Comparison of ENCODE assay signal across 19 cellular contexts in genomic region chr1:173005196-173005864, GRCh38. TPM values are rescaled to one million over a fixed set of nuclear protein-coding genes. Genes with fewer than 3 reads are reported as not detected.
DNase-seq lines count a peak whose midpoint lies in the region; ATAC-seq and TF ChIP-seq lines count a peak whose summit lies in the region.
"Had no signal": no experiment of that assay in that cellular context is flagged by ENCODE, and none has a peak within 500 bp of the region (broad histone marks: within the 10 kb centered on the region; RNA-seq: fewer than 3 reads in every experiment).

No MANE protein-coding gene starts in this region.

- no peak for ATAC-seq in GM21737 (IDR thresholded peaks at IDR 0.05; ENCODE audit: unreplicated experiment)
- ATAC-seq: Right ventricle myocardium inferior had no signal

- H3K27ac ChIP-seq in WERI-Rb-1: no peak overlapping the region
- H3K27ac ChIP-seq: breast epithelium, hepatocyte, spleen had no signal

- H3K27ac Mint-ChIP-seq in chondrocyte (ENCODE audit: unreplicated experiment): no peak overlapping the region
- H3K27ac Mint-ChIP-seq: activated CD4-positive, alpha-beta T cell treated with anti-CD3 and anti-CD28 coated beads, Interleukin-2, amount 10 ng/mL, durations not matched to agents 24 days and 14 days had no signal

- DNase-seq in GM12864 (ENCODE audit: low read depth) (no peak), NAMALWA (ENCODE audit: low spot score) (peak; percentile 16), chondrocyte (ENCODE audit: low spot score) (no peak), pons (ENCODE audit: low spot score) (peak; percentile 29), WERI-Rb-1 (no peak), T-helper 2 cell (no peak)
- DNase-seq in stimulated activated CD4-positive, alpha-beta T cell treated with anti-CD3 and anti-CD28 coated beads, Interleukin-15, amount 100 ng/mL, for 24 hours: no peak
- DNase-seq: activated CD4-positive, alpha-beta T cell treated with anti-CD3 and anti-CD28 coated beads, Interleukin-2, amount 10 ng/mL, durations not matched to agents 24 days and 14 days; COR-L47; NCI-H1417; NCI-H524 treated with DMSO at 0.1 percent for 48 hours; spleen; stimulated activated CD4-positive, alpha-beta T cell treated with anti-CD3 and anti-CD28 coated beads, Interleukin-4, amount 100 ng/mL, for 4 hours; trophoblast cell had no signal

- no peak overlapping the region for H3K4me3 Mint-ChIP-seq in chondrocyte (ENCODE audit: unreplicated experiment)
- H3K4me3 Mint-ChIP-seq: activated CD4-positive, alpha-beta T cell treated with anti-CD3 and anti-CD28 coated beads, Interleukin-2, amount 10 ng/mL, durations not matched to agents 24 days and 14 days; dendritic cell treated with granulocyte-macrophage colony-stimulating factor and Interleukin-4, amounts not matched to agents 40 ng/mL and 50 ng/mL, for 4 days had no signal

- H3K27me3 Mint-ChIP-seq in chondrocyte (ENCODE audit: low read depth): no peaks in the 10 kb centered on the region

- no peak overlapping the region for H3K4me3 ChIP-seq in GM12864 (ENCODE audit: low read depth, low read length)
- H3K4me3 ChIP-seq in WERI-Rb-1 (ENCODE audit: low read depth, low read length): no peak overlapping the region
- H3K4me3 ChIP-seq: breast epithelium, hepatocyte, spleen had no signal

- H3K4me1 Mint-ChIP-seq in chondrocyte (ENCODE audit: low read depth): no peaks in the 10 kb centered on the region

- peak; percentile 5 for TF ChIP-seq CTCF in GM12864 (IDR thresholded peaks at IDR 0.05; ENCODE audit: low read depth, low read length, missing control alignments)
- peak; percentile 38 for TF ChIP-seq CTCF in chondrocyte (IDR thresholded peaks at IDR 0.05)
- TF ChIP-seq CTCF in WERI-Rb-1 (IDR thresholded peaks at IDR 0.05; ENCODE audit: low read depth, low read length): no peak

- H3K27me3 ChIP-seq in WERI-Rb-1 (ENCODE audit: insufficient read depth, low read depth, severe bottlenecking): peaks cover 8% of the 10 kb centered on the region
- H3K27me3 ChIP-seq: breast epithelium, hepatocyte, spleen had no signal

- peaks cover 2% of the 10 kb centered on the region for H3K9me3 ChIP-seq in WERI-Rb-1 (ENCODE audit: severe bottlenecking)
- H3K9me3 ChIP-seq: breast epithelium had no signal

- no peaks in the 10 kb centered on the region for H3K36me3 ChIP-seq in WERI-Rb-1
- H3K36me3 ChIP-seq: breast epithelium, spleen had no signal

- H3K9me3 Mint-ChIP-seq in chondrocyte (ENCODE audit: low read depth): peaks cover 22% of the 10 kb centered on the region

- peaks cover 13% of the 10 kb centered on the region for H3K36me3 Mint-ChIP-seq in chondrocyte (ENCODE audit: low read depth)

RNA-seq across cellular contexts. Expression of gene TNFSF18, which starts 45.4 kb away (rescaled TPM):
- not detected in 3 replicates for total RNA-seq in chondrocyte
- total RNA-seq: activated CD4-positive, alpha-beta T cell treated with anti-CD3 and anti-CD28 coated beads, Interleukin-2, amount 10 ng/mL, durations not matched to agents 24 days and 14 days; breast epithelium; Right ventricle myocardium inferior had no signal

Comparison
In these comparisons a context has a peak if more than half of its experiments do, and no peak if none do; other contexts are left out.
1. DNase-seq: peak in NAMALWA (single experiment) and pons (single experiment); none in GM12864 (single experiment), chondrocyte (single experiment), WERI-Rb-1 (single experiment), stimulated activated CD4-positive, alpha-beta T cell treated with anti-CD3 and anti-CD28 coated beads, Interleukin-15, amount 100 ng/mL, for 24 hours (single experiment) and T-helper 2 cell (0 of 5).